Comparison of ENCODE assay signal across 38 cellular contexts in the genomic region with DNA sequence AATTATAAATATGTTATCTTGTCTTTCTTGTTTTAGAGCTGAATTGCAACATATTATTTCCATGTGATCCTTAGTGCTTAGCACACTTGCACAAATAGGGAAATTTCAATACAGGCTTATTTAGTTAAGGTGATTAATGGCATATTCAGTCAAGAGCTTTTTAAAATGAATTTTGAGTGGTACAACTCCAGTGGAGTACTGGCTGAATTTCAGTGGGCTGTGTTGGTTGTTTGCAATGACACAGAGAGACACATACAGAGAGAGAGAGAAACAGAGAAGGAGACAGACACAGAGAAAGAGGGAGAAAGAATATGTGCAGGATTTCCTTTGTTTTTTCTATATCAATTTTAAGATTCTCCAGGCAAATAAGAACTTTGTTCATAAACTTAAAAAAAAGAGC.
"Had no signal": no experiment of that assay in that cellular context is flagged by ENCODE, and none has a peak within 500 bp of the region (broad histone marks: within the 10 kb centered on the region; RNA-seq: fewer than 3 reads in every experiment).

No MANE protein-coding gene starts in this region.

- H3K4me3 ChIP-seq: adrenal gland, ascending aorta, body of pancreas, breast epithelium, cardiac muscle cell had no signal

- H3K36me3 Mint-ChIP-seq: activated naive CD4-positive, alpha-beta T cell treated with anti-CD3 and anti-CD28 coated beads, Interleukin-2, amount 10 ng/mL, durations not matched to agents 7 days and 5 days; activated naive CD4-positive, alpha-beta T cell treated with anti-CD3 and anti-CD28 coated beads, Interleukin-2, amount 50 U/mL, for 24 hours; activated naive CD4-positive, alpha-beta T cell treated with anti-CD3 and anti-CD28 coated beads, Interleukin-2, amount 50 U/mL, for 72 hours; activated naive CD8-positive, alpha-beta T cell; activated naive CD8-positive, alpha-beta T cell treated with anti-CD3 and anti-CD28 coated beads for 36 hours; activated naive CD8-positive, alpha-beta T cell treated with anti-CD3 and anti-CD28 coated beads, Interleukin-2, amount 10 ng/mL, durations not matched to agents 7 days and 5 days; brain had no signal

- H3K9me3 ChIP-seq: adrenal gland, ascending aorta, body of pancreas, breast epithelium had no signal

- H3K36me3 ChIP-seq: adrenal gland, ascending aorta, brain microvascular endothelial cell, breast epithelium, cardiac muscle cell had no signal

- H3K4me3 Mint-ChIP-seq: activated naive CD4-positive, alpha-beta T cell treated with anti-CD3 and anti-CD28 coated beads for 36 hours; activated naive CD4-positive, alpha-beta T cell treated with anti-CD3 and anti-CD28 coated beads, Interleukin-2, amount 10 ng/mL, durations not matched to agents 7 days and 5 days; activated naive CD4-positive, alpha-beta T cell treated with anti-CD3 and anti-CD28 coated beads, Interleukin-2, amount 50 U/mL, for 24 hours; activated naive CD8-positive, alpha-beta T cell; activated naive CD8-positive, alpha-beta T cell treated with anti-CD3 and anti-CD28 coated beads for 36 hours; activated naive CD8-positive, alpha-beta T cell treated with anti-CD3 and anti-CD28 coated beads, Interleukin-2, amount 10 ng/mL, durations not matched to agents 7 days and 5 days; activated naive CD8-positive, alpha-beta T cell treated with anti-CD3 and anti-CD28 coated beads, Interleukin-2, amount 50 U/mL, for 24 hours; activated T-cell treated with anti-CD3 and anti-CD28 coated beads, Interleukin-2, amount 50 U/mL, for 24 hours; activated T-cell treated with anti-CD3 and anti-CD28 coated beads, Interleukin-2, amount 50 U/mL, for 4 hours; activated T-cell treated with anti-CD3 and anti-CD28 coated beads, Interleukin-2, amount 50 U/mL, for 72 hours; activated T-helper 1 cell treated with anti-CD3 and anti-CD28 coated beads, Interleukin-12 subunit alpha, Interleukin-12 subunit beta, Interleukin-2, Interleukin-4 antibody, amounts not matched to agents 30 ng/mL and 10 ng/mL and 1 ng/mL, durations not matched to agents 14 hours and 24 hours and 36 hours; activated T-helper 17 cell treated with anti-CD3 and anti-CD28 coated beads, Interleukin-2, amount 50 U/mL, for 72 hours; brain; central memory CD8-positive, alpha-beta T cell had no signal

- ATAC-seq: activated naive CD4-positive, alpha-beta T cell treated with anti-CD3 and anti-CD28 coated beads, Interleukin-2, amount 50 U/mL, for 72 hours; activated naive CD8-positive, alpha-beta T cell treated with anti-CD3 and anti-CD28 coated beads, Interleukin-2, amount 50 U/mL, for 24 hours; activated T-cell treated with anti-CD3 and anti-CD28 coated beads, Interleukin-2, amount 50 U/mL, for 4 hours; activated T-cell treated with anti-CD3 and anti-CD28 coated beads, Interleukin-2, amount 50 U/mL, for 72 hours; activated T-helper 17 cell treated with anti-CD3 and anti-CD28 coated beads, Interleukin-2, amount 50 U/mL, for 72 hours; body of pancreas had no signal

- H3K27ac Mint-ChIP-seq: activated naive CD4-positive, alpha-beta T cell treated with anti-CD3 and anti-CD28 coated beads for 36 hours; activated naive CD4-positive, alpha-beta T cell treated with anti-CD3 and anti-CD28 coated beads, Interleukin-2, amount 10 ng/mL, durations not matched to agents 7 days and 5 days; activated naive CD4-positive, alpha-beta T cell treated with anti-CD3 and anti-CD28 coated beads, Interleukin-2, amount 50 U/mL, for 24 hours; activated naive CD4-positive, alpha-beta T cell treated with anti-CD3 and anti-CD28 coated beads, Interleukin-2, amount 50 U/mL, for 72 hours; activated naive CD8-positive, alpha-beta T cell; activated naive CD8-positive, alpha-beta T cell treated with anti-CD3 and anti-CD28 coated beads for 36 hours; activated naive CD8-positive, alpha-beta T cell treated with anti-CD3 and anti-CD28 coated beads, Interleukin-2, amount 10 ng/mL, durations not matched to agents 7 days and 5 days; activated naive CD8-positive, alpha-beta T cell treated with anti-CD3 and anti-CD28 coated beads, Interleukin-2, amount 50 U/mL, for 24 hours; activated T-cell treated with anti-CD3 and anti-CD28 coated beads, Interleukin-2, amount 50 U/mL, for 24 hours; activated T-cell treated with anti-CD3 and anti-CD28 coated beads, Interleukin-2, amount 50 U/mL, for 72 hours; activated T-helper 1 cell treated with anti-CD3 and anti-CD28 coated beads, Interleukin-12 subunit alpha, Interleukin-12 subunit beta, Interleukin-2, Interleukin-4 antibody, amounts not matched to agents 30 ng/mL and 10 ng/mL and 1 ng/mL, durations not matched to agents 14 hours and 24 hours and 36 hours; activated T-helper 17 cell treated with anti-CD3 and anti-CD28 coated beads, Interleukin-2, amount 50 U/mL, for 72 hours; activated T-helper 2 cell treated with anti-CD3 and anti-CD28 coated beads, Interferon-gamma antibody, Interleukin-2, Interleukin-4, amounts not matched to agents 10 μg/mL and 5 μg/mL and 100 μg/mL, durations not matched to agents 14 hours and 24 hours and 36 hours; brain had no signal

- H3K9me3 Mint-ChIP-seq: activated naive CD4-positive, alpha-beta T cell treated with anti-CD3 and anti-CD28 coated beads for 36 hours; activated naive CD4-positive, alpha-beta T cell treated with anti-CD3 and anti-CD28 coated beads, Interleukin-2, amount 10 ng/mL, durations not matched to agents 7 days and 5 days; activated naive CD4-positive, alpha-beta T cell treated with anti-CD3 and anti-CD28 coated beads, Interleukin-2, amount 50 U/mL, for 24 hours; activated naive CD4-positive, alpha-beta T cell treated with anti-CD3 and anti-CD28 coated beads, Interleukin-2, amount 50 U/mL, for 72 hours; activated naive CD8-positive, alpha-beta T cell treated with anti-CD3 and anti-CD28 coated beads for 36 hours; activated naive CD8-positive, alpha-beta T cell treated with anti-CD3 and anti-CD28 coated beads, Interleukin-2, amount 10 ng/mL, durations not matched to agents 7 days and 5 days; activated naive CD8-positive, alpha-beta T cell treated with anti-CD3 and anti-CD28 coated beads, Interleukin-2, amount 50 U/mL, for 24 hours; activated T-cell treated with anti-CD3 and anti-CD28 coated beads, Interleukin-2, amount 50 U/mL, for 24 hours; activated T-cell treated with anti-CD3 and anti-CD28 coated beads, Interleukin-2, amount 50 U/mL, for 4 hours; activated T-helper 1 cell treated with anti-CD3 and anti-CD28 coated beads, Interleukin-12 subunit alpha, Interleukin-12 subunit beta, Interleukin-2, Interleukin-4 antibody, amounts not matched to agents 30 ng/mL and 10 ng/mL and 1 ng/mL, durations not matched to agents 14 hours and 24 hours and 36 hours; activated T-helper 17 cell treated with anti-CD3 and anti-CD28 coated beads, Interleukin-2, amount 50 U/mL, for 72 hours; brain had no signal

- H3K27me3 Mint-ChIP-seq: activated naive CD4-positive, alpha-beta T cell treated with anti-CD3 and anti-CD28 coated beads, Interleukin-2, amount 10 ng/mL, durations not matched to agents 7 days and 5 days; activated naive CD4-positive, alpha-beta T cell treated with anti-CD3 and anti-CD28 coated beads, Interleukin-2, amount 50 U/mL, for 24 hours; activated naive CD8-positive, alpha-beta T cell; activated naive CD8-positive, alpha-beta T cell treated with anti-CD3 and anti-CD28 coated beads for 36 hours; activated naive CD8-positive, alpha-beta T cell treated with anti-CD3 and anti-CD28 coated beads, Interleukin-2, amount 10 ng/mL, durations not matched to agents 7 days and 5 days; activated naive CD8-positive, alpha-beta T cell treated with anti-CD3 and anti-CD28 coated beads, Interleukin-2, amount 50 U/mL, for 24 hours; activated T-cell treated with anti-CD3 and anti-CD28 coated beads, Interleukin-2, amount 50 U/mL, for 24 hours; activated T-helper 17 cell treated with anti-CD3 and anti-CD28 coated beads, Interleukin-2, amount 50 U/mL, for 72 hours; brain; central memory CD8-positive, alpha-beta T cell had no signal

- H3K27ac ChIP-seq: adrenal gland, ascending aorta, body of pancreas, brain microvascular endothelial cell, breast epithelium, cardiac muscle cell had no signal

- H3K4me1 Mint-ChIP-seq: activated naive CD4-positive, alpha-beta T cell treated with anti-CD3 and anti-CD28 coated beads, Interleukin-2, amount 10 ng/mL, durations not matched to agents 7 days and 5 days; activated naive CD4-positive, alpha-beta T cell treated with anti-CD3 and anti-CD28 coated beads, Interleukin-2, amount 50 U/mL, for 24 hours; activated naive CD8-positive, alpha-beta T cell treated with anti-CD3 and anti-CD28 coated beads for 36 hours; activated naive CD8-positive, alpha-beta T cell treated with anti-CD3 and anti-CD28 coated beads, Interleukin-2, amount 10 ng/mL, durations not matched to agents 7 days and 5 days; activated naive CD8-positive, alpha-beta T cell treated with anti-CD3 and anti-CD28 coated beads, Interleukin-2, amount 50 U/mL, for 24 hours; activated T-helper 17 cell treated with anti-CD3 and anti-CD28 coated beads, Interleukin-2, amount 50 U/mL, for 72 hours; brain; central memory CD8-positive, alpha-beta T cell had no signal

- H3K4me1 ChIP-seq: adrenal gland, ascending aorta, breast epithelium had no signal

- DNase-seq: activated effector memory CD4-positive, alpha-beta T cell treated with anti-CD3 and anti-CD28 coated beads, Interleukin-2, amount 50 U/mL, for 16 hours; activated effector memory CD4-positive, alpha-beta T cell treated with Interleukin-2 at 50 U/mL for 16 hours; activated gamma-delta T cell; activated gamma-delta T cell treated with Interleukin-2 at 50 U/mL for 16 hours; activated naive CD4-positive, alpha-beta T cell; activated naive CD4-positive, alpha-beta T cell treated with anti-CD3 and anti-CD28 coated beads for 36 hours; activated naive CD4-positive, alpha-beta T cell treated with anti-CD3 and anti-CD28 coated beads, Interleukin-2, amount 10 ng/mL, durations not matched to agents 7 days and 5 days; activated naive CD4-positive, alpha-beta T cell treated with anti-CD3 and anti-CD28 coated beads, Interleukin-2, amount 50 U/mL, for 16 hours; activated naive CD4-positive, alpha-beta T cell treated with Interleukin-2 at 50 U/mL for 16 hours; activated naive CD8-positive, alpha-beta T cell treated with anti-CD3 and anti-CD28 coated beads for 36 hours; activated naive CD8-positive, alpha-beta T cell treated with anti-CD3 and anti-CD28 coated beads, Interleukin-2, amount 10 ng/mL, durations not matched to agents 7 days and 5 days; activated naive CD8-positive, alpha-beta T cell treated with anti-CD3 and anti-CD28 coated beads, Interleukin-2, amount 50 U/mL, for 24 hours; activated T-cell treated with anti-CD3 and anti-CD28 coated beads, Interleukin-2, amount 50 U/mL, for 1 hour; activated T-cell treated with anti-CD3 and anti-CD28 coated beads, Interleukin-2, amount 50 U/mL, for 24 hours; activated T-cell treated with anti-CD3 and anti-CD28 coated beads, Interleukin-2, amount 50 U/mL, for 4 hours; activated T-cell treated with anti-CD3 and anti-CD28 coated beads, Interleukin-2, amount 50 U/mL, for 48 hours; activated T-cell treated with anti-CD3 and anti-CD28 coated beads, Interleukin-2, amount 50 U/mL, for 72 hours; adrenal gland; amniotic stem cell; amygdala; anterior cingulate cortex; aorta; body of pancreas; brain microvascular endothelial cell; caudate nucleus; central memory CD4-positive, alpha-beta T cell; cerebellar nuclear complex had no signal

- H3K27me3 ChIP-seq: adrenal gland, ascending aorta, body of pancreas, brain microvascular endothelial cell, breast epithelium, cardiac muscle cell had no signal
